8 cellular contexts compared by ENCODE assay signal in genomic region chr13:50081106-50081898, GRCh38.
DNase-seq lines count a peak whose midpoint lies in the region; ATAC-seq and TF ChIP-seq lines count a peak whose summit lies in the region.

No MANE protein-coding gene starts in this region.

- H2AFZ ChIP-seq in MM.1S (ENCODE audit: low read length): no peak overlapping the region

- peaks cover 26% of the 10 kb centered on the region; the same call in 1 of the 2 replicates for H4K20me1 ChIP-seq in MM.1S (ENCODE audit: insufficient read depth, low read length)

- H3K4me3 ChIP-seq in MM.1S (ENCODE audit: low read length) (peak overlapping the region; percentile 82), mononuclear cell (ENCODE audit: low read length) (peak overlapping the region; percentile 75)
- H3K4me3 ChIP-seq in effector memory CD4-positive, alpha-beta T cell (ENCODE audit: insufficient read depth, low read depth, low read length, poor library complexity, severe bottlenecking): peak overlapping the region; percentile 78

- H3K36me3 ChIP-seq in MM.1S (replicated peaks; ENCODE audit: insufficient read depth, low read length): no peaks in the 10 kb centered on the region; the same call in 1 of the 2 replicates
- no peaks in the 10 kb centered on the region for H3K36me3 ChIP-seq in effector memory CD4-positive, alpha-beta T cell (ENCODE audit: control insufficient read depth, insufficient read depth, low read length)

- H3K27me3 ChIP-seq in MM.1S (replicated peaks; ENCODE audit: insufficient read depth, low read length) (no peaks in the 10 kb centered on the region), mononuclear cell (ENCODE audit: insufficient read depth, low read length) (no peaks in the 10 kb centered on the region)
- H3K27me3 ChIP-seq in effector memory CD4-positive, alpha-beta T cell (replicated peaks; ENCODE audit: control insufficient read depth, insufficient read depth, low read length, poor library complexity, severe bottlenecking): no peaks in the 10 kb centered on the region

- peak overlapping the region; percentile 59; the same call in 1 of the 2 replicates for H3K4me2 ChIP-seq in MM.1S (ENCODE audit: low read depth, low read length)

- 0 out of 2 replicates have a peak, but pooled peaks cover 3% of the 10 kb centered on the region for H3K4me1 ChIP-seq in MM.1S (ENCODE audit: low read length)
- H3K4me1 ChIP-seq in effector memory CD4-positive, alpha-beta T cell (ENCODE audit: control insufficient read depth, insufficient read depth, low read length, poor library complexity, severe bottlenecking): peaks cover 5% of the 10 kb centered on the region
- H3K4me1 ChIP-seq in mononuclear cell (ENCODE audit: insufficient read depth, low read length): peaks cover 30% of the 10 kb centered on the region

- peaks cover 81% of the 10 kb centered on the region for H3K79me2 ChIP-seq in MM.1S (ENCODE audit: low read length)

- peak overlapping the region; percentile 89 for H3K27ac ChIP-seq in MM.1S (ENCODE audit: low read length)
- peak overlapping the region; percentile 87 for H3K27ac ChIP-seq in effector memory CD4-positive, alpha-beta T cell (ENCODE audit: insufficient read depth, low read length, poor library complexity, severe bottlenecking)

- peak; percentile 8 for ATAC-seq in GM21576 (IDR thresholded peaks at IDR 0.05; ENCODE audit: unreplicated experiment)

- H3K9ac ChIP-seq in MM.1S (ENCODE audit: low read length): peak overlapping the region; percentile 97

- peak; percentile 74 for DNase-seq in COR-L47 (lab: John Stamatoyannopoulos, UW)
- peak; percentile 14 for DNase-seq in MM.1S
- peak; percentile 24 to 26 for DNase-seq in activated CD4-positive, alpha-beta T cell treated with anti-CD3 and anti-CD28 coated beads, Interleukin-2, amount 50 U/mL, for 24 hours (ENCODE audit: low read depth in 1 of 2, low spot score in 1 of 2)
- DNase-seq in effector memory CD4-positive, alpha-beta T cell: peak; percentile 11 to 43 (median 29)
- peak; percentile 20 to 25 for DNase-seq in stimulated activated CD8-positive, alpha-beta memory T cell treated with anti-CD3 and anti-CD28 coated beads, Interleukin-7, amount 100 ng/mL, for 48 hours (ENCODE audit: extremely low read depth in 1 of 2, low read depth in 1 of 2)
- DNase-seq in epidermal melanocyte (ENCODE audit: insufficient read length, low spot score): no peak

- TF ChIP-seq CTCF in MM.1S (IDR thresholded peaks at IDR 0.05; ENCODE audit: low read length): no peak

- H3F3A ChIP-seq in MM.1S (ENCODE audit: insufficient read depth, low read length): peaks cover 19% of the 10 kb centered on the region

- H3K9me3 ChIP-seq in MM.1S (replicated peaks; ENCODE audit: insufficient read depth, low read length) (no peaks in the 10 kb centered on the region), mononuclear cell (ENCODE audit: low read depth, low read length) (no peaks in the 10 kb centered on the region)
- no peaks in the 10 kb centered on the region for H3K9me3 ChIP-seq in effector memory CD4-positive, alpha-beta T cell (ENCODE audit: control insufficient read depth, low read length)

- H3K9me2 ChIP-seq in MM.1S (replicated peaks; ENCODE audit: insufficient read depth, low read length): no peaks in the 10 kb centered on the region
